Comparison of ENCODE assay signal across 1 cellular context in genomic region chr1:17591814-17592430, GRCh38.
A peak's percentile ranks its signal among the peaks of the same experiment; 100 is the strongest.
TF ChIP-seq lines count a peak whose summit lies in the region.

No MANE protein-coding gene starts in this region.

TF ChIP-seq in HepG2, 621 proteins besides CTCF, POLR2A, EP300 and RAD21 (continued from another document and continues in another):
- TF ChIP-seq E2F5 (CRISPR knock-in tag; conservative IDR thresholded peaks at IDR 0.05), result no peak
- peak; percentile 97 for TF ChIP-seq ZNF747 (CRISPR knock-in tag; IDR thresholded peaks at IDR 0.05; ENCODE audit: borderline replicate concordance)
- peak; percentile 93 for TF ChIP-seq TFDP2 (CRISPR knock-in tag; IDR thresholded peaks at IDR 0.05)
- no peak for TF ChIP-seq SP1 (IDR thresholded peaks at IDR 0.05)
- 0 out of 2 replicates have a peak, but pooled peaks have one; percentile 56 for TF ChIP-seq SP1 (CRISPR knock-in tag; IDR thresholded peaks at IDR 0.05)
- peak; percentile 76 for TF ChIP-seq ZNF740 (CRISPR knock-in tag; IDR thresholded peaks at IDR 0.05)
- TF ChIP-seq ONECUT2 (CRISPR knock-in tag; IDR thresholded peaks at IDR 0.05), result peak; percentile 63; the same call in 1 of the 2 replicates
- TF ChIP-seq NCOA5 (CRISPR knock-in tag; IDR thresholded peaks at IDR 0.05), result no peak
- TF ChIP-seq RNF219 (CRISPR knock-in tag; IDR thresholded peaks at IDR 0.05), result peak; percentile 96
- 0 out of 2 replicates have a peak, but pooled peaks have one; percentile 67 for TF ChIP-seq ZNF704 (CRISPR knock-in tag; IDR thresholded peaks at IDR 0.05; ENCODE audit: borderline replicate concordance)
- peak; percentile 66; the same call in 1 of the 2 replicates for TF ChIP-seq SP4 (CRISPR knock-in tag; IDR thresholded peaks at IDR 0.05)
- peak; percentile 95 for TF ChIP-seq MXD4 (CRISPR knock-in tag; IDR thresholded peaks at IDR 0.05)
- no peak for TF ChIP-seq MBD4 (IDR thresholded peaks at IDR 0.05; ENCODE audit: borderline replicate concordance, low read length)
- TF ChIP-seq ZBTB34 (CRISPR knock-in tag; IDR thresholded peaks at IDR 0.05), result peak; percentile 98
- peak; percentile 93 for TF ChIP-seq ARID4A (CRISPR knock-in tag; IDR thresholded peaks at IDR 0.05; ENCODE audit: borderline replicate concordance)
- TF ChIP-seq CENPT (CRISPR knock-in tag; IDR thresholded peaks at IDR 0.05; ENCODE audit: low read depth), result 0 out of 2 replicates have a peak, but pooled peaks have one; percentile 47
- peak; percentile 82 to 88; a peak in 3 of 4 replicates for TF ChIP-seq NR2F1 (CRISPR knock-in tag; IDR thresholded peaks at IDR 0.05)
- TF ChIP-seq RELA (CRISPR knock-in tag; IDR thresholded peaks at IDR 0.05), result no peak
- TF ChIP-seq NFE2L1 (CRISPR knock-in tag; IDR thresholded peaks at IDR 0.05; ENCODE audit: borderline replicate concordance), result no peak
- TF ChIP-seq SRSF9 (IDR thresholded peaks at IDR 0.05; ENCODE audit: borderline replicate concordance, insufficient read depth, low read depth, low read length, poor library complexity, severe bottlenecking), result no peak
- TF ChIP-seq MNT (IDR thresholded peaks at IDR 0.05), result peak; percentile 80
- no peak for TF ChIP-seq ZNF354B (CRISPR knock-in tag; IDR thresholded peaks at IDR 0.05)
- TF ChIP-seq MIER3 (CRISPR knock-in tag; IDR thresholded peaks at IDR 0.05; ENCODE audit: borderline replicate concordance), result peak; percentile 95; the same call in 1 of the 2 replicates
- TF ChIP-seq ZNF770 (CRISPR knock-in tag; IDR thresholded peaks at IDR 0.05), result peak; percentile 71
- TF ChIP-seq MLXIP (CRISPR knock-in tag; IDR thresholded peaks at IDR 0.05; ENCODE audit: borderline replicate concordance), result peak; percentile 87
- peak; percentile 96 for TF ChIP-seq FOXO1 (CRISPR knock-in tag; IDR thresholded peaks at IDR 0.05)
- no peak for TF ChIP-seq ZNF672 (CRISPR knock-in tag; IDR thresholded peaks at IDR 0.05)
- TF ChIP-seq ZNF30 (CRISPR knock-in tag; IDR thresholded peaks at IDR 0.05), result no peak
- no peak for TF ChIP-seq ATF3 (CRISPR knock-in tag; IDR thresholded peaks at IDR 0.05)
- TF ChIP-seq KDM3A (CRISPR knock-in tag; IDR thresholded peaks at IDR 0.05; ENCODE audit: low read depth), result 0 out of 2 replicates have a peak, but pooled peaks have one; percentile 69
- peak; percentile 92 for TF ChIP-seq TFE3 (CRISPR knock-in tag; IDR thresholded peaks at IDR 0.05)
- peak; percentile 84; the same call in 1 of the 2 replicates for TF ChIP-seq ZNF670 (CRISPR knock-in tag; IDR thresholded peaks at IDR 0.05; ENCODE audit: borderline replicate concordance)
- peak; percentile 87 for TF ChIP-seq NR2C2 (CRISPR knock-in tag; IDR thresholded peaks at IDR 0.05; ENCODE audit: borderline replicate concordance)
- TF ChIP-seq ZFP82 (CRISPR knock-in tag; IDR thresholded peaks at IDR 0.05; ENCODE audit: borderline replicate concordance), result no peak; the same call in 1 of the 2 replicates
- TF ChIP-seq NAIF1 (CRISPR knock-in tag; IDR thresholded peaks at IDR 0.05; ENCODE audit: borderline replicate concordance), result peak; percentile 96
- peak; percentile 53; the same call in 1 of the 2 replicates for TF ChIP-seq CEBPB (IDR thresholded peaks at IDR 0.05; ENCODE audit: borderline replicate concordance, low read depth, low read length)
- peak; percentile 63; the same call in 1 of the 2 replicates for TF ChIP-seq ZNF790 (CRISPR knock-in tag; IDR thresholded peaks at IDR 0.05; ENCODE audit: borderline replicate concordance)
